Comparison of ENCODE assay signal across 11 cellular contexts in genomic region chr10:117137911-117138642, GRCh38. TPM values are rescaled to one million over a fixed set of nuclear protein-coding genes. Genes with fewer than 3 reads are reported as not detected.
DNase-seq lines count a peak whose midpoint lies in the region; ATAC-seq and TF ChIP-seq lines count a peak whose summit lies in the region.
"Had no signal": no experiment of that assay in that cellular context is flagged by ENCODE, and none has a peak within 500 bp of the region (broad histone marks: within the 10 kb centered on the region; RNA-seq: fewer than 3 reads in every experiment).

TSS of gene VAX1 (minus strand) at chr10:117138270. CDS start at chr10:117138056, 214 bp downstream.

- no peaks in the 10 kb centered on the region for H3K9me3 Mint-ChIP-seq in activated CD8-positive, alpha-beta memory T cell treated with anti-CD3 and anti-CD28 coated beads, Interleukin-2, amount 10 ng/mL, durations not matched to agents 7 days and 5 days (ENCODE audit: low read depth)
- H3K9me3 Mint-ChIP-seq in activated naive CD8-positive, alpha-beta T cell treated with anti-CD3 and anti-CD28 coated beads for 36 hours: no peaks in the 10 kb centered on the region

- no peak for TF ChIP-seq POLR2A in suprapubic skin (IDR thresholded peaks at IDR 0.05)

- no peak within 1 kb of the TSS for H3K4me3 Mint-ChIP-seq in activated CD8-positive, alpha-beta memory T cell treated with anti-CD3 and anti-CD28 coated beads, Interleukin-2, amount 10 ng/mL, durations not matched to agents 7 days and 5 days
- H3K4me3 Mint-ChIP-seq in activated naive CD8-positive, alpha-beta T cell treated with anti-CD3 and anti-CD28 coated beads for 36 hours: peak within 1 kb of the TSS; percentile 25

- peak within 1 kb of the TSS; percentile 66 for H3K27ac Mint-ChIP-seq in activated CD8-positive, alpha-beta memory T cell treated with anti-CD3 and anti-CD28 coated beads, Interleukin-2, amount 10 ng/mL, durations not matched to agents 7 days and 5 days
- H3K27ac Mint-ChIP-seq in activated naive CD8-positive, alpha-beta T cell treated with anti-CD3 and anti-CD28 coated beads for 36 hours: no peak within 1 kb of the TSS

- no peaks in the 10 kb centered on the region for H3K36me3 ChIP-seq in kidney epithelial cell (ENCODE audit: control insufficient read depth, insufficient read depth, low read length)
- H3K36me3 ChIP-seq in suprapubic skin: no peaks in the 10 kb centered on the region

- H3K9me3 ChIP-seq in suprapubic skin: no peaks in the 10 kb centered on the region

- CTCF ChIA-PET in activated CD8-positive, alpha-beta memory T cell treated with anti-CD3 and anti-CD28 coated beads, Interleukin-2, amount 10 ng/mL, durations not matched to agents 7 days and 5 days (lab: Charles Lee): interaction anchor here (4.7 kb wide), 1 partner anchor 29 kb away, joined by 18 read pairs; no protein-coding TSS in a partner anchor

- peaks cover 46% of the 10 kb centered on the region for H3K4me1 ChIP-seq in suprapubic skin

- no peak for TF ChIP-seq EP300 in suprapubic skin (IDR thresholded peaks at IDR 0.05)

- 6% methylated on average over 59 of the region's 65 CpGs for WGBS in suprapubic skin

- ATAC-seq in activated CD8-positive, alpha-beta memory T cell treated with anti-CD3 and anti-CD28 coated beads, Interleukin-2, amount 10 ng/mL, durations not matched to agents 7 days and 5 days: no peak
- no peak for ATAC-seq in GM21423 (IDR thresholded peaks at IDR 0.05; ENCODE audit: unreplicated experiment)
- no peak for ATAC-seq in GM21515 (IDR thresholded peaks at IDR 0.05; ENCODE audit: unreplicated experiment)

- TF ChIP-seq CTCF in kidney epithelial cell (IDR thresholded peaks at IDR 0.05; ENCODE audit: insufficient read depth, low read length, poor library complexity, severe bottlenecking): no peak
- TF ChIP-seq CTCF in suprapubic skin (IDR thresholded peaks at IDR 0.05): no peak

- no peak for DNase-seq in activated CD8-positive, alpha-beta memory T cell treated with anti-CD3 and anti-CD28 coated beads, Interleukin-2, amount 10 ng/mL, durations not matched to agents 7 days and 5 days
- no peak for DNase-seq in activated CD8-positive, alpha-beta memory T cell treated with anti-CD3 and anti-CD28 coated beads, Interleukin-2, amount 50 U/mL, for 4 hours
- DNase-seq in activated naive CD8-positive, alpha-beta T cell treated with anti-CD3 and anti-CD28 coated beads for 36 hours: no peak
- DNase-seq in kidney epithelial cell (ENCODE audit: low read depth) (no peak), suprapubic skin (ENCODE audit: low spot score in 2 of 2) (no peak)
- no peak for DNase-seq in activated naive CD4-positive, alpha-beta T cell treated with Interleukin-2 at 50 U/mL for 16 hours
- DNase-seq: NCI-H2029 had no signal

- H3K27me3 ChIP-seq in kidney epithelial cell (ENCODE audit: control insufficient read depth, insufficient read depth, low read length): peaks cover 95% of the 10 kb centered on the region
- H3K27me3 ChIP-seq in suprapubic skin: peaks cover 100% of the 10 kb centered on the region

- H3K4me1 Mint-ChIP-seq in activated CD8-positive, alpha-beta memory T cell treated with anti-CD3 and anti-CD28 coated beads, Interleukin-2, amount 10 ng/mL, durations not matched to agents 7 days and 5 days: peaks cover 2% of the 10 kb centered on the region
- peaks cover 9% of the 10 kb centered on the region for H3K4me1 Mint-ChIP-seq in activated naive CD8-positive, alpha-beta T cell treated with anti-CD3 and anti-CD28 coated beads for 36 hours

- peaks cover 81% of the 10 kb centered on the region for H3K27me3 Mint-ChIP-seq in activated CD8-positive, alpha-beta memory T cell treated with anti-CD3 and anti-CD28 coated beads, Interleukin-2, amount 10 ng/mL, durations not matched to agents 7 days and 5 days
- H3K27me3 Mint-ChIP-seq in activated naive CD8-positive, alpha-beta T cell treated with anti-CD3 and anti-CD28 coated beads for 36 hours: peaks cover 89% of the 10 kb centered on the region

- H3K36me3 Mint-ChIP-seq in activated CD8-positive, alpha-beta memory T cell treated with anti-CD3 and anti-CD28 coated beads, Interleukin-2, amount 10 ng/mL, durations not matched to agents 7 days and 5 days: peaks cover 5% of the 10 kb centered on the region
- H3K36me3 Mint-ChIP-seq in activated naive CD8-positive, alpha-beta T cell treated with anti-CD3 and anti-CD28 coated beads for 36 hours: peaks cover 3% of the 10 kb centered on the region

- H3K4me3 ChIP-seq in kidney epithelial cell (ENCODE audit: low read depth, low read length) (peak within 1 kb of the TSS; percentile 31), suprapubic skin (peak within 1 kb of the TSS; percentile 49)

- H3K27ac ChIP-seq in suprapubic skin: no peak within 1 kb of the TSS

RNA-seq across cellular contexts. Expression of gene VAX1, which starts in this region (rescaled TPM):
- total RNA-seq in activated CD8-positive, alpha-beta memory T cell treated with anti-CD3 and anti-CD28 coated beads, Interleukin-2, amount 10 ng/mL, durations not matched to agents 7 days and 5 days: not detected
- not detected for total RNA-seq in activated naive CD8-positive, alpha-beta T cell treated with anti-CD3 and anti-CD28 coated beads for 36 hours
- total RNA-seq in kidney epithelial cell: 0.08 TPM in 1 of 2 replicates, not detected in the other
- total RNA-seq in suprapubic skin: not detected
- total RNA-seq: mucosa of gallbladder, subcutaneous adipose tissue had no signal
